In the genomic region with DNA sequence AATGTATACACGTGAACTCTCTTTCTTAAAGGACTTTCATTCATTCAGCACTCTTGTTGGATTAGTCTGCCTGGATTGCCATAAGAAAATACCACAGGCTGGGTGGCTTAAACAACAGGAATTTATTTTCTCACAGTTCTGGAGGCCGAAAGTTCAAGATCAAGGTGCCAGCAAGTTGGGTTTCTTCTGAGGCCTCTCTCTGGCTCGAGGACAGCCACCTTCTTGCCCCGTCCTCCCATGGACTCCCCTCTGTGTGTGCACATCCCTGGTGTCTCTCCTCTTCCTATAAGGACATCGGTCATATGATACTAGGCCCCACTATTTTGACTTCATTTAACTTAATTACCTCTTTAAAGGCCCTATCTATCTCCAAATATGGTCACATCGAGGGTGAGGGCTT, we compare ENCODE assay signal across 23 cellular contexts.
"Had no signal": no experiment of that assay in that cellular context is flagged by ENCODE, and none has a peak within 500 bp of the region (broad histone marks: within the 10 kb centered on the region; RNA-seq: fewer than 3 reads in every experiment).

No MANE protein-coding gene starts in this region.

- H3K27ac ChIP-seq: colonic mucosa, coronary artery, dorsolateral prefrontal cortex, epithelial cell of prostate, esophagus muscularis mucosa, esophagus squamous epithelium, foreskin keratinocyte, gastrocnemius medialis, gastroesophageal sphincter, heart left ventricle, heart right ventricle had no signal

- H3K4me1 ChIP-seq: colonic mucosa, esophagus muscularis mucosa, esophagus squamous epithelium, gastrocnemius medialis, gastroesophageal sphincter, heart left ventricle, heart right ventricle had no signal

- H3K36me3 ChIP-seq: colonic mucosa, esophagus muscularis mucosa, esophagus squamous epithelium, gastrocnemius medialis, gastroesophageal sphincter, heart left ventricle, heart right ventricle had no signal

- H3K27me3 ChIP-seq: colonic mucosa, dorsolateral prefrontal cortex, esophagus muscularis mucosa, esophagus squamous epithelium, foreskin keratinocyte, gastrocnemius medialis, gastroesophageal sphincter, heart left ventricle, heart right ventricle had no signal

- H3K9me3 ChIP-seq: colonic mucosa, esophagus muscularis mucosa, esophagus squamous epithelium, gastrocnemius medialis, gastroesophageal sphincter, heart left ventricle, heart right ventricle had no signal

- H3K4me3 ChIP-seq: colonic mucosa, coronary artery, esophagus muscularis mucosa, esophagus squamous epithelium, gastrocnemius medialis, gastroesophageal sphincter, heart left ventricle, heart right ventricle had no signal

- DNase-seq: colonic mucosa; cortex of kidney; dermis blood vessel endothelial cell; dorsolateral prefrontal cortex; effector CD4-positive, alpha-beta T cell; effector CD8-positive, alpha-beta T cell; effector memory CD4-positive, alpha-beta T cell; effector memory CD8-positive, alpha-beta T cell; endodermal cell; erythroblast; esophagus squamous epithelium; foreskin fibroblast; foreskin keratinocyte; foreskin melanocyte; gastrocnemius medialis; glutamatergic neuron; head of caudate nucleus; heart left ventricle; heart right ventricle had no signal
